ENCODE assay signal across 1 cellular context in the genomic region with DNA sequence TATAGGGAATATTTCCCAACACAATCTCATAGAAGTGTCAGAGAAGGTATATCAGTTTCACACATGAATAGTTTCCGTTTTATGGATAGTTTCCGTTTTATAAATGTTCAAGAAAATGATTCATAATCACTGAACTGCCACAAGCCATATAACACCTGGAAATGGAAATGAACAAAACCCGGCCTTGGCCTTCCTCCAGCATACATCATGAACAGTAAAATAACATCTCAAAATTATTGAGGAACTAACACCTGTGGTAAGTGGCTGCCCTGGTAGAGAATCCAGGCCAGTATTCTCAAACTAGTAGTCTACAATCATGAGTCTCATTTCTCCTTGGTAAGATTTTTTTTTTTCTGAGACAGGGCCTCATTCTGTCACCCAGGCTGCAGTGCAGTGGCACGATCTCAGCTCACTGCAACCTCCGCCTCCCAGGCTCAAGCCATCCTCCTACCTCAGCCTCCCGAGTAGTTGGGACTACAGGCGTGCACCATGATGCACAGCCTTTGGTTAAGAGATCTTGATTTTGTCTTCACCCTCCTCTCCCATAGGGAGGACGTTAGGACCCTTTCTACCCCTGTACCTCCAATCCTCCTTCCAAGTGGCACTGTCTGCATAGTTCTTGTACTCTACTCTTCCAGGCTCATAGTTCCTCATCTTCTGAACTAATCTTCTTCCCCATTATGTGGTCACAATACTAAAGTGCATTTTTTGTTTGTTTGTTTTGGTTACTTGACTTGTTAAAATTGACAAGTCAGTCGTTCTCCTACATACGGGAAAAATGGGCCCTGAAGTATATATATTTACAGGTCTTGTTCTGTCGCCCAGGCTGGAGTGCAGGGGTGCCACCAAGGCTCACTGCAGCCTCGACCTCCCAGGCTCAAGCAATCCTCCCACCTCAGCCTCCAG.
TF ChIP-seq lines count a peak whose summit lies in the region.

No MANE protein-coding gene starts in this region.

TF ChIP-seq in K562, 482 proteins besides CTCF, POLR2A, EP300 and RAD21 (continued from another document):
- TF ChIP-seq, protein P1, sequence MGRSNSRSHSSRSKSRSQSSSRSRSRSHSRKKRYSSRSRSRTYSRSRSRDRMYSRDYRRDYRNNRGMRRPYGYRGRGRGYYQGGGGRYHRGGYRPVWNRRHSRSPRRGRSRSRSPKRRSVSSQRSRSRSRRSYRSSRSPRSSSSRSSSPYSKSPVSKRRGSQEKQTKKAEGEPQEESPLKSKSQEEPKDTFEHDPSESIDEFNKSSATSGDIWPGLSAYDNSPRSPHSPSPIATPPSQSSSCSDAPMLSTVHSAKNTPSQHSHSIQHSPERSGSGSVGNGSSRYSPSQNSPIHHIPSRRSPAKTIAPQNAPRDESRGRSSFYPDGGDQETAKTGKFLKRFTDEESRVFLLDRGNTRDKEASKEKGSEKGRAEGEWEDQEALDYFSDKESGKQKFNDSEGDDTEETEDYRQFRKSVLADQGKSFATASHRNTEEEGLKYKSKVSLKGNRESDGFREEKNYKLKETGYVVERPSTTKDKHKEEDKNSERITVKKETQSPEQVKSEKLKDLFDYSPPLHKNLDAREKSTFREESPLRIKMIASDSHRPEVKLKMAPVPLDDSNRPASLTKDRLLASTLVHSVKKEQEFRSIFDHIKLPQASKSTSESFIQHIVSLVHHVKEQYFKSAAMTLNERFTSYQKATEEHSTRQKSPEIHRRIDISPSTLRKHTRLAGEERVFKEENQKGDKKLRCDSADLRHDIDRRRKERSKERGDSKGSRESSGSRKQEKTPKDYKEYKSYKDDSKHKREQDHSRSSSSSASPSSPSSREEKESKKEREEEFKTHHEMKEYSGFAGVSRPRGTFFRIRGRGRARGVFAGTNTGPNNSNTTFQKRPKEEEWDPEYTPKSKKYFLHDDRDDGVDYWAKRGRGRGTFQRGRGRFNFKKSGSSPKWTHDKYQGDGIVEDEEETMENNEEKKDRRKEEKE (IDR thresholded peaks at IDR 0.05; ENCODE audit: borderline replicate concordance in 1 of 2, control insufficient read depth in 1 of 2, low read depth in 2 of 2, low read length in 1 of 2): no peak
- TF ChIP-seq ZNF41 (CRISPR knock-in tag; conservative IDR thresholded peaks at IDR 0.05) (no peak), ZKSCAN1 (IDR thresholded peaks at IDR 0.05; ENCODE audit: low read depth, low read length) (no peak), ZNF274 (IDR thresholded peaks at IDR 0.05; ENCODE audit: borderline replicate concordance, low read depth, low read length) (no peak), MEF2A (IDR thresholded peaks at IDR 0.05; ENCODE audit: control insufficient read depth, low read depth, low read length) (no peak), NCOR1 (IDR thresholded peaks at IDR 0.05) (no peak), ZNF324 (CRISPR knock-in tag; IDR thresholded peaks at IDR 0.05) (no peak)
- TF ChIP-seq, protein P2, sequence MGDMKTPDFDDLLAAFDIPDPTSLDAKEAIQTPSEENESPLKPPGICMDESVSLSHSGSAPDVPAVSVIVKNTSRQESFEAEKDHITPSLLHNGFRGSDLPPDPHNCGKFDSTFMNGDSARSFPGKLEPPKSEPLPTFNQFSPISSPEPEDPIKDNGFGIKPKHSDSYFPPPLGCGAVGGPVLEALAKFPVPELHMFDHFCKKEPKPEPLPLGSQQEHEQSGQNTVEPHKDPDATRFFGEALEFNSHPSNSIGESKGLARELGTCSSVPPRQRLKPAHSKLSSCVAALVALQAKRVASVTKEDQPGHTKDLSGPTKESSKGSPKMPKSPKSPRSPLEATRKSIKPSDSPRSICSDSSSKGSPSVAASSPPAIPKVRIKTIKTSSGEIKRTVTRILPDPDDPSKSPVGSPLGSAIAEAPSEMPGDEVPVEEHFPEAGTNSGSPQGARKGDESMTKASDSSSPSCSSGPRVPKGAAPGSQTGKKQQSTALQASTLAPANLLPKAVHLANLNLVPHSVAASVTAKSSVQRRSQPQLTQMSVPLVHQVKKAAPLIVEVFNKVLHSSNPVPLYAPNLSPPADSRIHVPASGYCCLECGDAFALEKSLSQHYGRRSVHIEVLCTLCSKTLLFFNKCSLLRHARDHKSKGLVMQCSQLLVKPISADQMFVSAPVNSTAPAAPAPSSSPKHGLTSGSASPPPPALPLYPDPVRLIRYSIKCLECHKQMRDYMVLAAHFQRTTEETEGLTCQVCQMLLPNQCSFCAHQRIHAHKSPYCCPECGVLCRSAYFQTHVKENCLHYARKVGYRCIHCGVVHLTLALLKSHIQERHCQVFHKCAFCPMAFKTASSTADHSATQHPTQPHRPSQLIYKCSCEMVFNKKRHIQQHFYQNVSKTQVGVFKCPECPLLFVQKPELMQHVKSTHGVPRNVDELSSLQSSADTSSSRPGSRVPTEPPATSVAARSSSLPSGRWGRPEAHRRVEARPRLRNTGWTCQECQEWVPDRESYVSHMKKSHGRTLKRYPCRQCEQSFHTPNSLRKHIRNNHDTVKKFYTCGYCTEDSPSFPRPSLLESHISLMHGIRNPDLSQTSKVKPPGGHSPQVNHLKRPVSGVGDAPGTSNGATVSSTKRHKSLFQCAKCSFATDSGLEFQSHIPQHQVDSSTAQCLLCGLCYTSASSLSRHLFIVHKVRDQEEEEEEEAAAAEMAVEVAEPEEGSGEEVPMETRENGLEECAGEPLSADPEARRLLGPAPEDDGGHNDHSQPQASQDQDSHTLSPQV (IDR thresholded peaks at IDR 0.05): no peak
